Comparison of ENCODE assay signal across 10 cellular contexts in genomic region chr1:39646232-39647081, GRCh38.
DNase-seq lines count a peak whose midpoint lies in the region; ATAC-seq and TF ChIP-seq lines count a peak whose summit lies in the region.
"Had no signal": no experiment of that assay in that cellular context is flagged by ENCODE, and none has a peak within 500 bp of the region (broad histone marks: within the 10 kb centered on the region; RNA-seq: fewer than 3 reads in every experiment).

No MANE protein-coding gene starts in this region.

- peaks cover 51% of the 10 kb centered on the region for H3K4me1 Mint-ChIP-seq in nephron progenitor cell

- no peak overlapping the region for H3K4me3 Mint-ChIP-seq in nephron progenitor cell

- peak overlapping the region; percentile 99 for H3K27ac Mint-ChIP-seq in nephron progenitor cell

- TF ChIP-seq POLR2A in GM18505 (IDR thresholded peaks at IDR 0.05; ENCODE audit: borderline replicate concordance, extremely low read depth, insufficient read depth, insufficient read length): no peak

- no peaks in the 10 kb centered on the region for H3K9me3 Mint-ChIP-seq in nephron progenitor cell

- peak; percentile 73 for DNase-seq in AG10803 (ENCODE audit: low read depth)
- DNase-seq in NCI-H82 (lab: John Stamatoyannopoulos, UW): peak; percentile 91
- peak; percentile 74 for DNase-seq in fibroblast of gingiva (ENCODE audit: low read depth)
- DNase-seq in nephron progenitor cell: peak; percentile 71
- DNase-seq in HK-2 (ENCODE audit: unreplicated experiment): no peak
- DNase-seq: head of caudate nucleus, NCI-H1417 treated with DMSO at 0.1 percent for 48 hours had no signal

- peaks cover 6% of the 10 kb centered on the region for H3K27me3 Mint-ChIP-seq in nephron progenitor cell (ENCODE audit: low read depth, poor library complexity)

- H3K4me3 ChIP-seq in AG10803 (ENCODE audit: low read length): no peak overlapping the region

- TF ChIP-seq CTCF in AG10803 (conservative IDR thresholded peaks at IDR 0.05; ENCODE audit: low read length): no peak
- no peak for TF ChIP-seq CTCF in nephron progenitor cell (IDR thresholded peaks at IDR 0.05)

- no peak for ATAC-seq in HG03342 (IDR thresholded peaks at IDR 0.05; ENCODE audit: unreplicated experiment)
- no peak for ATAC-seq in GM21619 (IDR thresholded peaks at IDR 0.05; ENCODE audit: unreplicated experiment)
- ATAC-seq in GM18505 (IDR thresholded peaks at IDR 0.05; ENCODE audit: unreplicated experiment): no peak

- H3K36me3 Mint-ChIP-seq in nephron progenitor cell (ENCODE audit: low read depth): no peaks in the 10 kb centered on the region
